ENCODE assay signal across 11 cellular contexts in the genomic region with DNA sequence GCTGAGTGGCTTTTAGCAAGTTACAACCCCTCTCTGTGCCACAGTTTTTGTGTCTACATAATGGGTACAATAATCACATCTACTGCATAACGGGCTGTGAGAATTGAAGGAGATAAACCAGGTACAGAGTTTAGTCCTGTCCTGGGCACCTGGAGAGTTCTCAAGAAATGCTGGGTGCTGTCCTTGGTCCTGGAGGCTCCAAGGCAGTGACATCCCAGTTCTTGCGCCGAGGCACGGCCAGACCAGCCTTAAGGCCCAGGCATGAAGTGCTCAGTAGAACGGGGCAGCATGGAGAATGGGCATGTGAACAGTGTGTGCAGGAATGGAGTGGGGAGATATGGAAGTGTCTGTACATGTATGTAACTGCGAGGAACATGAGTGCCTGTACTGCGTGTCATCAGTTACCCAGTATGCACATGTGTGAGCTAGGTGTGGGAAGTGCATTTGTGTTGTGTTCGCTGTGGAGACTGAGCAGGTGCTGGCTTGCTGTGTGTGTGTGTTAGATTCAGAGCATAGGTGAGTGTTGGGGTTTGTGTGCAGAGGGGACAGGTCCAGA. TPM values are rescaled to one million over a fixed set of nuclear protein-coding genes. Genes with fewer than 3 reads are reported as not detected.
DNase-seq lines count a peak whose midpoint lies in the region; ATAC-seq lines count a peak whose summit lies in the region.
"Had no signal": no experiment of that assay in that cellular context is flagged by ENCODE, and none has a peak within 500 bp of the region (broad histone marks: within the 10 kb centered on the region; RNA-seq: fewer than 3 reads in every experiment).

No MANE protein-coding gene starts in this region.

- H2AK5ac ChIP-seq in trophoblast cell (ENCODE audit: low read length): no peak overlapping the region

- no peak overlapping the region for H3K27ac ChIP-seq in trophoblast cell (ENCODE audit: low read depth, low read length)

- H2BK5ac ChIP-seq in trophoblast cell (ENCODE audit: low read depth, low read length, poor library complexity): no peak overlapping the region

- no peaks in the 10 kb centered on the region for H3K9me3 Mint-ChIP-seq in activated CD4-positive, alpha-beta T cell treated with anti-CD3 and anti-CD28 coated beads for 36 hours (ENCODE audit: low read depth)
- H3K9me3 Mint-ChIP-seq: memory B cell, type B pancreatic cell had no signal

- no peaks in the 10 kb centered on the region for H3K4me1 Mint-ChIP-seq in activated CD4-positive, alpha-beta T cell treated with anti-CD3 and anti-CD28 coated beads for 36 hours
- H3K4me1 Mint-ChIP-seq: memory B cell had no signal

- intact Hi-C loops in activated CD4-positive, alpha-beta T cell treated with anti-CD3 and anti-CD28 coated beads for 36 hours (cut with DNase I, micrococcal nuclease): no loop called here

- H3K9me3 ChIP-seq in trophoblast cell (ENCODE audit: insufficient read depth, low read depth, low read length): peaks cover 9% of the 10 kb centered on the region

- POLR2A ChIA-PET in activated CD4-positive, alpha-beta T cell treated with anti-CD3 and anti-CD28 coated beads for 36 hours (lab: Charles Lee): no interaction called here

- no peak for ATAC-seq in activated CD4-positive, alpha-beta T cell treated with anti-CD3 and anti-CD28 coated beads for 36 hours

- H2BK120ac ChIP-seq in trophoblast cell (ENCODE audit: insufficient read depth, low read length, poor library complexity): no peak overlapping the region

- no peaks in the 10 kb centered on the region for H3K36me3 Mint-ChIP-seq in activated CD4-positive, alpha-beta T cell treated with anti-CD3 and anti-CD28 coated beads for 36 hours (ENCODE audit: low read depth)
- H3K36me3 Mint-ChIP-seq: memory B cell, type B pancreatic cell had no signal

- no peak overlapping the region for H4K8ac ChIP-seq in trophoblast cell (ENCODE audit: low read depth, low read length)

- DNase-seq in activated CD4-positive, alpha-beta T cell treated with anti-CD3 and anti-CD28 coated beads for 36 hours: peak; percentile 57
- DNase-seq in activated CD4-positive, alpha-beta T cell treated with anti-CD3 and anti-CD28 coated beads for 1 hour: no peak
- peak; percentile 35 for DNase-seq in RKO (ENCODE audit: low spot score)
- DNase-seq in ecto neural progenitor cell (ENCODE audit: low spot score): peak; percentile 73
- DNase-seq in trophoblast cell: peak; percentile 42 to 77
- DNase-seq in CD1c-positive myeloid dendritic cell (ENCODE audit: extremely low spot score): no peak
- no peak for DNase-seq in NCI-H1694 treated with DMSO at 0.1 percent for 48 hours (lab: John Stamatoyannopoulos, UW)
- no peak for DNase-seq in putamen (ENCODE audit: low spot score)

- H3K23ac ChIP-seq in trophoblast cell (ENCODE audit: low read length): no peak overlapping the region

- H3K79me2 ChIP-seq in trophoblast cell (ENCODE audit: control insufficient read depth, insufficient read depth, low read length, poor library complexity): no peaks in the 10 kb centered on the region

- H3K36me3 ChIP-seq in trophoblast cell (ENCODE audit: control insufficient read depth in 1 of 2, insufficient read depth in 2 of 2, low read length in 2 of 2): no peaks in the 10 kb centered on the region

- H2BK12ac ChIP-seq in trophoblast cell (ENCODE audit: low read length): no peak overlapping the region

- no peak overlapping the region for H3K27ac Mint-ChIP-seq in activated CD4-positive, alpha-beta T cell treated with anti-CD3 and anti-CD28 coated beads for 36 hours
- H3K27ac Mint-ChIP-seq: memory B cell, type B pancreatic cell had no signal

- no peaks in the 10 kb centered on the region for H3K79me1 ChIP-seq in trophoblast cell (ENCODE audit: low read length)

- WGBS in trophoblast cell (ENCODE audit: extremely low coverage, insufficient coverage, insufficient read length): no CpG with 5 or more reads among the region's 8 CpGs

- H3K4me3 Mint-ChIP-seq in activated CD4-positive, alpha-beta T cell treated with anti-CD3 and anti-CD28 coated beads for 36 hours: no peak overlapping the region
- H3K4me3 Mint-ChIP-seq: memory B cell, type B pancreatic cell had no signal

- no peak overlapping the region for H3K4ac ChIP-seq in trophoblast cell (ENCODE audit: low read depth, low read length)

- no peak overlapping the region for H3K4me2 ChIP-seq in trophoblast cell (ENCODE audit: low read length)

- H2AFZ ChIP-seq in trophoblast cell (ENCODE audit: insufficient read depth, low read length, poor library complexity): no peak overlapping the region

- no peak overlapping the region for H3K18ac ChIP-seq in trophoblast cell (ENCODE audit: low read length)

- no peak overlapping the region for H4K91ac ChIP-seq in trophoblast cell (ENCODE audit: low read depth, low read length)

- no peak overlapping the region for H3K9ac ChIP-seq in trophoblast cell (ENCODE audit: low read length)

- H4K12ac ChIP-seq in trophoblast cell (ENCODE audit: low read depth, low read length): no peak overlapping the region

- H3K4me3 ChIP-seq in trophoblast cell (ENCODE audit: low read depth, low read length): no peak overlapping the region

- no peaks in the 10 kb centered on the region for H3K4me1 ChIP-seq in trophoblast cell (ENCODE audit: control insufficient read depth in 1 of 2, insufficient read depth in 2 of 2, low read length in 2 of 2)

- peaks cover 10% of the 10 kb centered on the region for H3K27me3 ChIP-seq in trophoblast cell (ENCODE audit: insufficient read depth, low read length)

- H3K27me3 Mint-ChIP-seq in activated CD4-positive, alpha-beta T cell treated with anti-CD3 and anti-CD28 coated beads for 36 hours: peaks cover 35% of the 10 kb centered on the region

- H3K14ac ChIP-seq in trophoblast cell (ENCODE audit: low read length): no peak overlapping the region

- CTCF ChIA-PET in activated CD4-positive, alpha-beta T cell treated with anti-CD3 and anti-CD28 coated beads for 36 hours (lab: Charles Lee): interaction anchor here (1.5 kb wide), 1 partner anchor 143 kb away, joined by 4 read pairs; no protein-coding TSS in a partner anchor

RNA-seq across cellular contexts. Expression of a gene that starts 6.3 kb away (rescaled TPM):
- total RNA-seq in activated CD4-positive, alpha-beta T cell treated with anti-CD3 and anti-CD28 coated beads for 36 hours: not detected
- polyA plus RNA-seq in trophoblast cell (2013): 0.01 and 0.03 TPM in 2 replicates
- total RNA-seq: T-helper 1 cell treated with Interleukin-12 subunit alpha and Interleukin-12 subunit beta and Interleukin-4 antibody, amounts not matched to agents 30 ng/mL and 1 ng/mL, for 36 hours had no signal

Comparison
In these comparisons a context has a peak if more than half of its experiments do, and no peak if none do; other contexts are left out.
1. DNase-seq: peak in activated CD4-positive, alpha-beta T cell treated with anti-CD3 and anti-CD28 coated beads for 36 hours (single experiment), RKO (single experiment), ecto neural progenitor cell (single experiment) and trophoblast cell (2 of 2); none in activated CD4-positive, alpha-beta T cell treated with anti-CD3 and anti-CD28 coated beads for 1 hour (single experiment), CD1c-positive myeloid dendritic cell (single experiment), NCI-H1694 treated with DMSO at 0.1 percent for 48 hours (single experiment) and putamen (single experiment).